24 cellular contexts compared by ENCODE assay signal in the genomic region with DNA sequence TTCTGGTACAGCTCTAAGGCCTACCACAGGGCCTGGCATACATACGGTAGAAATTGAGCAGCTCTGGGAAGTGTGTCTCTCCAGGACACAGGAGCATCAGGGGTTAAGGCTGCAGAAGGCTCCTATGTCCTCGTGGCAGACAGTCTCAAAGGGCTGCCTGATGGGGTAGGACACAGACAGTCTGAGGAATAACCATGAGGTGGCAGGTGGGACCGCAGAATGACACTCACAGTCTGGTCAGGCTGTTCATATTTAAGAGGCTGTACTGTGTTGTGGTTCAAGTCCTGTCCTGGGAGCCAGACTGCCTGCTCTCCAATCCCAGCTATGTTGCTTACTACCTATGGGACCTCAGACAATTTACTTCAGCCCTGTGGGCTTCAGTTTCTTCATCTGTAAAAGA.
DNase-seq lines count a peak whose midpoint lies in the region; ATAC-seq and TF ChIP-seq lines count a peak whose summit lies in the region.
"Had no signal": no experiment of that assay in that cellular context is flagged by ENCODE, and none has a peak within 500 bp of the region (broad histone marks: within the 10 kb centered on the region; RNA-seq: fewer than 3 reads in every experiment).

No MANE protein-coding gene starts in this region.

- peaks cover 5% of the 10 kb centered on the region; the same call in 1 of the 2 replicates for H3K36me3 ChIP-seq in WERI-Rb-1
- no peaks in the 10 kb centered on the region for H3K36me3 ChIP-seq in CD8-positive, alpha-beta T cell (ENCODE audit: insufficient read depth, low read length)
- no peaks in the 10 kb centered on the region for H3K36me3 ChIP-seq in MG63
- H3K36me3 ChIP-seq: HAP-1 had no signal

- H3K27ac ChIP-seq in WERI-Rb-1 = no peak overlapping the region
- H3K27ac ChIP-seq in CD8-positive, alpha-beta T cell (ENCODE audit: low read depth, low read length) = no peak overlapping the region
- H3K27ac ChIP-seq: HL-60, SK-N-MC had no signal

- H3K4me1 ChIP-seq in CD8-positive, alpha-beta T cell (ENCODE audit: insufficient read depth, low read length) = no peaks in the 10 kb centered on the region
- H3K4me1 ChIP-seq: HAP-1 had no signal

- intact Hi-C loops in CD8-positive, alpha-beta T cell (cut with DNase I, micrococcal nuclease) = no loop called here

- H3K4me3 ChIP-seq in WERI-Rb-1 (ENCODE audit: low read depth, low read length) = no peak overlapping the region
- H3K4me3 ChIP-seq in CD8-positive, alpha-beta T cell (ENCODE audit: low read depth, low read length) = no peak overlapping the region
- no peak overlapping the region for H3K4me3 ChIP-seq in MG63
- H3K4me3 ChIP-seq: GM23338, HAP-1, K562, SK-N-MC had no signal

- peaks cover 1% of the 10 kb centered on the region for H3K9me3 Mint-ChIP-seq in glutamatergic neuron (ENCODE audit: unreplicated experiment)
- H3K9me3 Mint-ChIP-seq in CD8-positive, alpha-beta T cell = peaks cover 15% of the 10 kb centered on the region

- TF ChIP-seq CTCF in WERI-Rb-1 (IDR thresholded peaks at IDR 0.05; ENCODE audit: low read depth, low read length) (0 out of 2 replicates have a peak, but pooled peaks have one; percentile 7), glutamatergic neuron (IDR thresholded peaks at IDR 0.05; ENCODE audit: partially characterized antibody, unreplicated experiment) (no peak)
- no peak for TF ChIP-seq CTCF in CD8-positive, alpha-beta T cell (IDR thresholded peaks at IDR 0.05)

- POLR2A ChIA-PET in CD8-positive, alpha-beta T cell (lab: Charles Lee) = no interaction called here

- H3K36me3 Mint-ChIP-seq in glutamatergic neuron (ENCODE audit: unreplicated experiment) (no peaks in the 10 kb centered on the region), T-helper 17 cell (ENCODE audit: low read depth) (no peaks in the 10 kb centered on the region)
- no peaks in the 10 kb centered on the region for H3K36me3 Mint-ChIP-seq in CD8-positive, alpha-beta T cell
- H3K36me3 Mint-ChIP-seq: CD4-positive, alpha-beta memory T cell had no signal

- H3K9me3 ChIP-seq in WERI-Rb-1 (ENCODE audit: severe bottlenecking) = no peaks in the 10 kb centered on the region
- no peaks in the 10 kb centered on the region for H3K9me3 ChIP-seq in CD8-positive, alpha-beta T cell (ENCODE audit: low read length)
- H3K9me3 ChIP-seq in MG63 = peaks cover 3% of the 10 kb centered on the region
- H3K9me3 ChIP-seq in T-helper 17 cell (ENCODE audit: control insufficient read depth, low read length, poor library complexity, severe bottlenecking) = no peaks in the 10 kb centered on the region
- H3K9me3 ChIP-seq: HAP-1 had no signal

- CTCF ChIA-PET in CD8-positive, alpha-beta T cell (lab: Charles Lee) = no interaction called here

- DNase-seq in WERI-Rb-1 (no peak), glutamatergic neuron (peak; percentile 19), MG63 (no peak), T-helper 17 cell (no peak)
- DNase-seq in CD8-positive, alpha-beta T cell = no peak
- no peak for DNase-seq in activated CD4-positive, alpha-beta T cell treated with anti-CD3 and anti-CD28 coated beads, Interleukin-2, amount 50 U/mL, for 4 hours
- DNase-seq: Caco-2; CD4-positive, alpha-beta memory T cell; HFFc6; NCI-H1105 treated with DMSO at 0.1 percent for 48 hours; NCI-H146; NCI-H2029 treated with DMSO at 0.1 percent for 48 hours; NCI-H2227 treated with DMSO at 0.1 percent for 48 hours; NCI-H526 treated with DMSO at 0.1 percent for 48 hours; SHP77 treated with DMSO at 0.1 percent for 48 hours had no signal

- H3K27ac Mint-ChIP-seq in glutamatergic neuron (ENCODE audit: unreplicated experiment) (no peak overlapping the region), T-helper 17 cell (no peak overlapping the region)
- no peak overlapping the region for H3K27ac Mint-ChIP-seq in CD8-positive, alpha-beta T cell
- H3K27ac Mint-ChIP-seq: CD4-positive, alpha-beta memory T cell; GM23338; HFFc6; T-helper 1 cell treated with Interleukin-12 subunit alpha and Interleukin-12 subunit beta and Interleukin-4 antibody, amounts not matched to agents 30 μg/mL and 1 μg/mL, for 36 hours had no signal

- H3K27me3 Mint-ChIP-seq in glutamatergic neuron (ENCODE audit: unreplicated experiment) (peaks cover 4% of the 10 kb centered on the region), T-helper 17 cell (no peaks in the 10 kb centered on the region)
- peaks cover 7% of the 10 kb centered on the region for H3K27me3 Mint-ChIP-seq in CD8-positive, alpha-beta T cell (ENCODE audit: low read depth)
- H3K27me3 Mint-ChIP-seq: CD4-positive, alpha-beta memory T cell had no signal

- H3K4me3 Mint-ChIP-seq in glutamatergic neuron (ENCODE audit: unreplicated experiment) (no peak overlapping the region), T-helper 17 cell (no peak overlapping the region)
- H3K4me3 Mint-ChIP-seq in CD8-positive, alpha-beta T cell = no peak overlapping the region
- H3K4me3 Mint-ChIP-seq: CD4-positive, alpha-beta memory T cell; GM23338; HFFc6; T-helper 1 cell treated with Interleukin-12 subunit alpha and Interleukin-12 subunit beta and Interleukin-4 antibody, amounts not matched to agents 30 μg/mL and 1 μg/mL, for 36 hours had no signal

- ATAC-seq in HG03432 (IDR thresholded peaks at IDR 0.05; ENCODE audit: unreplicated experiment) (peak; percentile 58), T-helper 17 cell (no peak)
- no peak for ATAC-seq in CD8-positive, alpha-beta T cell
- ATAC-seq: HepG2, K562, Panc1 had no signal

- H3K4me1 Mint-ChIP-seq in glutamatergic neuron (ENCODE audit: low read depth, unreplicated experiment) (peaks cover 4% of the 10 kb centered on the region), T-helper 17 cell (no peaks in the 10 kb centered on the region)
- H3K4me1 Mint-ChIP-seq in CD8-positive, alpha-beta T cell (ENCODE audit: low read depth) = no peaks in the 10 kb centered on the region
- H3K4me1 Mint-ChIP-seq: CD4-positive, alpha-beta memory T cell had no signal

- H3K27me3 ChIP-seq in WERI-Rb-1 (ENCODE audit: insufficient read depth, low read depth, severe bottlenecking) (no peaks in the 10 kb centered on the region), MG63 (no peaks in the 10 kb centered on the region)
- H3K27me3 ChIP-seq in CD8-positive, alpha-beta T cell (ENCODE audit: insufficient read depth, low read length) = no peaks in the 10 kb centered on the region
